In genomic region chr16:31052131-31052530, GRCh38 we compare ENCODE assay signal across 12 cellular contexts. TPM values are rescaled to one million over a fixed set of nuclear protein-coding genes. Genes with fewer than 3 reads are reported as not detected.
DNase-seq lines count a peak whose midpoint lies in the region; ATAC-seq and TF ChIP-seq lines count a peak whose summit lies in the region.
"Had no signal": no experiment of that assay in that cellular context is flagged by ENCODE, and none has a peak within 500 bp of the region (broad histone marks: within the 10 kb centered on the region; RNA-seq: fewer than 3 reads in every experiment).

No MANE protein-coding gene starts in this region.

- no peak overlapping the region for H3K4me3 ChIP-seq in breast epithelium
- no peak overlapping the region for H3K4me3 ChIP-seq in upper lobe of right lung
- H3K4me3 ChIP-seq: SK-N-MC had no signal

- peak overlapping the region; percentile 73 for H3K27ac Mint-ChIP-seq in MCF 10A (ENCODE audit: low read depth, unreplicated experiment)
- H3K27ac Mint-ChIP-seq: activated naive CD4-positive, alpha-beta T cell treated with anti-CD3 and anti-CD28 coated beads, Interleukin-2, amount 50 U/mL, for 24 hours; memory B cell had no signal

- ATAC-seq in SK-N-SH treated with all-trans-retinoic acid at 6 μM for 48 hours (peak; percentile 78), upper lobe of right lung (peak; percentile 96), GM18511 (IDR thresholded peaks at IDR 0.05; ENCODE audit: unreplicated experiment) (no peak), GM18520 (IDR thresholded peaks at IDR 0.05; ENCODE audit: unreplicated experiment) (no peak)

- peaks cover 20% of the 10 kb centered on the region for H3K4me1 Mint-ChIP-seq in MCF 10A (ENCODE audit: insufficient read depth, unreplicated experiment)
- H3K4me1 Mint-ChIP-seq: activated naive CD4-positive, alpha-beta T cell treated with anti-CD3 and anti-CD28 coated beads, Interleukin-2, amount 50 U/mL, for 24 hours had no signal

- no peak for TF ChIP-seq POLR2A in breast epithelium (IDR thresholded peaks at IDR 0.05)

- intact Hi-C loops in MCF 10A (cut with micrococcal nuclease), result loop anchor here (1.0 kb wide), 3 partner anchors 13 to 21 kb away; partner anchors contain the start of gene STX4
- intact Hi-C loops in breast epithelium (cut with DNase I; ENCODE audit: low total_unique reads), result no loop called here
- intact Hi-C loops in upper lobe of right lung (cut with DNase I), result no loop called here

- H3K4me3 Mint-ChIP-seq in MCF 10A (ENCODE audit: unreplicated experiment), result no peak overlapping the region
- H3K4me3 Mint-ChIP-seq: activated naive CD4-positive, alpha-beta T cell treated with anti-CD3 and anti-CD28 coated beads, Interleukin-2, amount 50 U/mL, for 24 hours; memory B cell had no signal

- peak overlapping the region in 1 of 2 donors; percentile 34 for H3K27ac ChIP-seq in breast epithelium
- no peak overlapping the region for H3K27ac ChIP-seq in upper lobe of right lung
- H3K27ac ChIP-seq: SK-N-MC had no signal

- H3K27me3 Mint-ChIP-seq in MCF 10A (ENCODE audit: insufficient read depth, unreplicated experiment), result no peaks in the 10 kb centered on the region
- H3K27me3 Mint-ChIP-seq: activated naive CD4-positive, alpha-beta T cell treated with anti-CD3 and anti-CD28 coated beads, Interleukin-2, amount 50 U/mL, for 24 hours had no signal

- no TSS peak for BruUV-seq in MCF 10A (replicated peaks; lab: Mats Ljungman, UMichigan)

- H3K4me1 ChIP-seq in breast epithelium, result no peaks in the 10 kb centered on the region
- H3K4me1 ChIP-seq in upper lobe of right lung, result no peaks in the 10 kb centered on the region
- H3K4me1 ChIP-seq: Caco-2 had no signal

- H3K36me3 ChIP-seq in breast epithelium (no peaks in the 10 kb centered on the region), upper lobe of right lung (no peaks in the 10 kb centered on the region)

- H3K9me3 ChIP-seq in breast epithelium (no peaks in the 10 kb centered on the region), upper lobe of right lung (no peaks in the 10 kb centered on the region)
- H3K9me3 ChIP-seq: Caco-2 had no signal

- CTCF ChIA-PET in MCF 10A (lab: Yijun Ruan, JAX), result interaction anchor here (1.1 kb wide), 1 partner anchor 8 kb away, joined by 3 read pairs; no protein-coding TSS in a partner anchor

- H3K27me3 ChIP-seq in breast epithelium, result no peaks in the 10 kb centered on the region
- no peaks in the 10 kb centered on the region for H3K27me3 ChIP-seq in upper lobe of right lung

- DNase-seq in MCF 10A (ENCODE audit: unreplicated experiment) (peak; percentile 89), breast epithelium (ENCODE audit: low spot score in 2 of 2) (no peak), foreskin melanocyte (peak; percentile 90), upper lobe of right lung (no peak), 8988T (no peak)

- H3K36me3 Mint-ChIP-seq in MCF 10A (ENCODE audit: insufficient read depth, unreplicated experiment), result peaks cover 10% of the 10 kb centered on the region
- H3K36me3 Mint-ChIP-seq: activated naive CD4-positive, alpha-beta T cell treated with anti-CD3 and anti-CD28 coated beads, Interleukin-2, amount 50 U/mL, for 24 hours had no signal

- H3K9me3 Mint-ChIP-seq in MCF 10A (ENCODE audit: unreplicated experiment), result no peaks in the 10 kb centered on the region
- H3K9me3 Mint-ChIP-seq: activated naive CD4-positive, alpha-beta T cell treated with anti-CD3 and anti-CD28 coated beads, Interleukin-2, amount 50 U/mL, for 24 hours; memory B cell had no signal

- no peak for TF ChIP-seq CTCF in MCF 10A (IDR thresholded peaks at IDR 0.05; ENCODE audit: unreplicated experiment)
- TF ChIP-seq CTCF in breast epithelium (IDR thresholded peaks at IDR 0.05), result no peak
- TF ChIP-seq CTCF in upper lobe of right lung (IDR thresholded peaks at IDR 0.05), result no peak

- POLR2A ChIA-PET in MCF 10A (lab: Yijun Ruan, JAX), result interaction anchor here (1.0 to 1.9 kb wide), 5 partner anchors 9 to 67 kb away, joined by 4 to 12 read pairs (median 6); partner anchors contain the start of genes HSD3B7, ZNF646 and ZNF668

TF ChIP-seq in SK-N-SH treated with all-trans-retinoic acid at 6 μM for 48 hours, 23 proteins besides CTCF, POLR2A, EP300 and RAD21:
- TF ChIP-seq ZNF8 (CRISPR knock-in tag; IDR thresholded peaks at IDR 0.05), result no peak
- TF ChIP-seq CSRNP3 (CRISPR knock-in tag; IDR thresholded peaks at IDR 0.05), result no peak
- TF ChIP-seq ISL1 (CRISPR knock-in tag; IDR thresholded peaks at IDR 0.05), result no peak
- no peak for TF ChIP-seq SNAI2 (CRISPR knock-in tag; IDR thresholded peaks at IDR 0.05)
- no peak for TF ChIP-seq ESRRG (CRISPR knock-in tag; IDR thresholded peaks at IDR 0.05)
- TF ChIP-seq ZNF565 (CRISPR knock-in tag; conservative IDR thresholded peaks at IDR 0.05; ENCODE audit: low read depth), result no peak
- no peak for TF ChIP-seq RARB (CRISPR knock-in tag; IDR thresholded peaks at IDR 0.05)
- no peak for TF ChIP-seq PPARA (CRISPR knock-in tag; IDR thresholded peaks at IDR 0.05; ENCODE audit: borderline replicate concordance)

RNA-seq across cellular contexts. Expression of gene STX4, which starts 18.8 kb away (rescaled TPM):
- total RNA-seq in MCF 10A (2022) (66.7 and 89.2 TPM in 2 replicates), breast epithelium (10 to 100 TPM; 44.3 to 59.0 (median 52.2) TPM), upper lobe of right lung (91.7 TPM)

RNA-seq across cellular contexts. Expression of gene ZNF668, which starts 21.9 kb away (rescaled TPM):
- 11.9 and 15.1 TPM in 2 replicates for total RNA-seq in MCF 10A (2022)
- total RNA-seq in breast epithelium, result 1 to 10 TPM; 6.7 to 8.9 (median 8.8) TPM
- 8.3 TPM for total RNA-seq in upper lobe of right lung

RNA-seq across cellular contexts. Expression of gene ZNF646, which starts 22.1 kb away (rescaled TPM):
- total RNA-seq in MCF 10A (2022) (12.6 and 15.2 TPM in 2 replicates), breast epithelium (10 to 100 TPM; 12.5 to 17.3 (median 13.1) TPM), upper lobe of right lung (20.6 TPM)

RNA-seq across cellular contexts. Expression of gene PRSS53, which starts 36.6 kb away (rescaled TPM):
- total RNA-seq in MCF 10A (2022), result 4.4 and 5.5 TPM in 2 replicates
- total RNA-seq in breast epithelium, result 1 to 10 TPM; 1.3 to 2.0 (median 1.3) TPM
- 1.8 TPM for total RNA-seq in upper lobe of right lung

RNA-seq across cellular contexts. Expression of gene STX1B, which starts 41.7 kb away (rescaled TPM):
- total RNA-seq in MCF 10A (2022), result 0.42 and 0.91 TPM in 2 replicates
- total RNA-seq in breast epithelium, result 1 to 10 TPM; 1.6 to 2.6 (median 2.6) TPM
- total RNA-seq in upper lobe of right lung, result 0.58 TPM

Comparison
In these comparisons a context has a peak if more than half of its experiments do, and no peak if none do; other contexts are left out.
1. DNase-seq: peak in MCF 10A (single experiment) and foreskin melanocyte (single experiment); none in breast epithelium (0 of 2), upper lobe of right lung (single experiment) and 8988T (single experiment).
2. ATAC-seq: peak in SK-N-SH treated with all-trans-retinoic acid at 6 μM for 48 hours (single experiment) and upper lobe of right lung (single experiment); none in GM18511 (single experiment) and GM18520 (single experiment).